Comparison of ENCODE assay signal across 8 cellular contexts in genomic region chr2:207165121-207166038, GRCh38. TPM values are rescaled to one million over a fixed set of nuclear protein-coding genes. Genes with fewer than 3 reads are reported as not detected.
DNase-seq lines count a peak whose midpoint lies in the region; ATAC-seq and TF ChIP-seq lines count a peak whose summit lies in the region.

TSS of gene KLF7 (minus strand) at chr2:207165948. CDS start at chr2:207165568, 380 bp downstream.

- H3K36me3 Mint-ChIP-seq in activated CD4-positive, alpha-beta T cell treated with anti-CD3 and anti-CD28 coated beads for 36 hours (ENCODE audit: low read depth): peaks cover 6% of the 10 kb centered on the region
- peaks cover 23% of the 10 kb centered on the region for H3K36me3 Mint-ChIP-seq in dendritic cell treated with granulocyte-macrophage colony-stimulating factor and Interleukin-4, amounts not matched to agents 40 ng/mL and 50 ng/mL, for 4 days (ENCODE audit: low read depth)

- peak; percentile 24 for ATAC-seq in activated CD4-positive, alpha-beta T cell treated with anti-CD3 and anti-CD28 coated beads for 36 hours
- ATAC-seq in left lung: peak; percentile 19
- no peak for ATAC-seq in GM21390 (IDR thresholded peaks at IDR 0.05; ENCODE audit: unreplicated experiment)

- H3K4me1 Mint-ChIP-seq in activated CD4-positive, alpha-beta T cell treated with anti-CD3 and anti-CD28 coated beads for 36 hours: peaks cover 47% of the 10 kb centered on the region
- peaks cover 55% of the 10 kb centered on the region for H3K4me1 Mint-ChIP-seq in dendritic cell treated with granulocyte-macrophage colony-stimulating factor and Interleukin-4, amounts not matched to agents 40 ng/mL and 50 ng/mL, for 4 days (ENCODE audit: low read depth)

- H3K27ac Mint-ChIP-seq in activated CD4-positive, alpha-beta T cell treated with anti-CD3 and anti-CD28 coated beads for 36 hours: peak within 1 kb of the TSS; percentile 95
- H3K27ac Mint-ChIP-seq in dendritic cell treated with granulocyte-macrophage colony-stimulating factor and Interleukin-4, amounts not matched to agents 40 ng/mL and 50 ng/mL, for 4 days: peak within 1 kb of the TSS; percentile 99

- no peaks in the 10 kb centered on the region for H3K27me3 Mint-ChIP-seq in activated CD4-positive, alpha-beta T cell treated with anti-CD3 and anti-CD28 coated beads for 36 hours
- H3K27me3 Mint-ChIP-seq in dendritic cell treated with granulocyte-macrophage colony-stimulating factor and Interleukin-4, amounts not matched to agents 40 ng/mL and 50 ng/mL, for 4 days: no peaks in the 10 kb centered on the region

- no peaks in the 10 kb centered on the region for H3K36me3 ChIP-seq in left lung

- DNase-seq in Daoy (ENCODE audit: low read depth): peak; percentile 60
- no peak for DNase-seq in LHCN-M2 (ENCODE audit: low read depth)
- peak; percentile 77 for DNase-seq in activated CD4-positive, alpha-beta T cell treated with anti-CD3 and anti-CD28 coated beads for 36 hours
- DNase-seq in left lung: peak; percentile 67 to 83
- DNase-seq in stimulated activated CD4-positive, alpha-beta T cell treated with anti-CD3 and anti-CD28 coated beads, Interleukin-1b, Interleukin-23, amount 100 ng/mL, for 48 hours: peak; percentile 67
- DNase-seq in DMS114 treated with DMSO at 0.1 percent for 48 hours (lab: John Stamatoyannopoulos, UW; ENCODE audit: unreplicated experiment): no peak

- intact Hi-C loops in activated CD4-positive, alpha-beta T cell treated with anti-CD3 and anti-CD28 coated beads for 36 hours (cut with DNase I, micrococcal nuclease): loop anchor here (1.0 to 10.0 kb wide), 19 partner anchors 8 to 1007 kb away; partner anchors contain the start of genes CREB1 (in 2 of the 2), EEF1B2 (in 1 of the 2), FASTKD2 (in 1 of the 2) and MDH1B (in 1 of the 2)
- intact Hi-C loops in dendritic cell treated with granulocyte-macrophage colony-stimulating factor and Interleukin-4, amounts not matched to agents 40 ng/mL and 50 ng/mL, for 4 days (cut with micrococcal nuclease): loop anchor here (1.0 to 10.0 kb wide), 2 partner anchors 22 to 59 kb away; no protein-coding TSS in a partner anchor
- intact Hi-C loops in left lung (cut with DNase I): loop anchor here in 1 of 2 donors (10.0 kb wide), 1 partner anchor 181 kb away; no protein-coding TSS in a partner anchor

- POLR2A ChIA-PET in activated CD4-positive, alpha-beta T cell treated with anti-CD3 and anti-CD28 coated beads for 36 hours (lab: Charles Lee): interaction anchor here (0.7 to 3.1 kb wide), 17 partner anchors 9 to 400 kb away, joined by 3 to 15 read pairs (median 4); partner anchors contain the start of genes FASTKD2 and MDH1B

- peak within 1 kb of the TSS; percentile 100 for H3K27ac ChIP-seq in left lung

- H3K27me3 ChIP-seq in left lung: no peaks in the 10 kb centered on the region

- peaks cover 16 to 43% of the 10 kb centered on the region in 2 donors for H3K4me1 ChIP-seq in left lung

- H3K9me3 Mint-ChIP-seq in activated CD4-positive, alpha-beta T cell treated with anti-CD3 and anti-CD28 coated beads for 36 hours (ENCODE audit: low read depth): no peaks in the 10 kb centered on the region
- no peaks in the 10 kb centered on the region for H3K9me3 Mint-ChIP-seq in dendritic cell treated with granulocyte-macrophage colony-stimulating factor and Interleukin-4, amounts not matched to agents 40 ng/mL and 50 ng/mL, for 4 days

- CTCF ChIA-PET in activated CD4-positive, alpha-beta T cell treated with anti-CD3 and anti-CD28 coated beads for 36 hours (lab: Charles Lee): interaction anchor here (0.8 to 2.3 kb wide), 3 partner anchors 14 to 119 kb away, joined by 3 to 7 read pairs (median 4); no protein-coding TSS in a partner anchor

- TF ChIP-seq CTCF in left lung (IDR thresholded peaks at IDR 0.05): no peak

- H3K4me3 ChIP-seq in left lung: peak within 1 kb of the TSS; percentile 66 to 68

- peak within 1 kb of the TSS; percentile 90 for H3K4me3 Mint-ChIP-seq in activated CD4-positive, alpha-beta T cell treated with anti-CD3 and anti-CD28 coated beads for 36 hours
- H3K4me3 Mint-ChIP-seq in dendritic cell treated with granulocyte-macrophage colony-stimulating factor and Interleukin-4, amounts not matched to agents 40 ng/mL and 50 ng/mL, for 4 days: peak within 1 kb of the TSS; percentile 98

- H3K9me3 ChIP-seq in left lung: no peaks in the 10 kb centered on the region

RNA-seq across cellular contexts. Expression of gene KLF7, which starts in this region (rescaled TPM):
- 10.7 TPM in 2 replicates for total RNA-seq in Daoy (2014; rRNA removed; shearing (Covaris generic))
- total RNA-seq in LHCN-M2 (2014; rRNA removed) (11.4 and 11.6 TPM in 2 replicates), left lung (10 to 100 TPM; 31.0 to 41.8 TPM)
- polyA plus RNA-seq in LHCN-M2 (2012): 8.2 TPM
- total RNA-seq in activated CD4-positive, alpha-beta T cell treated with anti-CD3 and anti-CD28 coated beads for 36 hours: 10 to 100 TPM; 21.9 to 32.7 TPM

Comparison
In these comparisons a context has a peak if more than half of its experiments do, and no peak if none do; other contexts are left out.
1. DNase-seq: peak in Daoy (single experiment), activated CD4-positive, alpha-beta T cell treated with anti-CD3 and anti-CD28 coated beads for 36 hours (single experiment), left lung (2 of 2) and stimulated activated CD4-positive, alpha-beta T cell treated with anti-CD3 and anti-CD28 coated beads, Interleukin-1b, Interleukin-23, amount 100 ng/mL, for 48 hours (single experiment); none in LHCN-M2 (single experiment) and DMS114 treated with DMSO at 0.1 percent for 48 hours (single experiment).